In the genomic region with DNA sequence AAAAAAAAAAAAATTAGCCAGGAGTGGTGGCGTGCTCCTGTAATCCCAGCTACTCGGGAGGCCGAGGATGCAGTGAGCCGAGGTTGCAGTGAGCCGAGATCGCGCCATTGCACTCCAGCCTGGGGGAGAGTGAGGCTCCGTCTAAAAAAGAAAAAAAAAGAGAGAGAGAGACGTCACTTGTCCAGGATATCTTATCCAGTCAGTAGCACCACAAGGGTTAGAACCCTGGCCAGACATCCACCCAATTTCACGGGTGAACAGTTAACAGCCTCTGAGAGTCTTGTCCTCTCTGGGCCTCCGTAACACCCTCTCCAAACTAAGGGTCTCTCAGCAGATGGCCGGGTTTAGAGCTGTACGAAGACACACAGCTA, we compare ENCODE assay signal across 8 cellular contexts. TPM values are rescaled to one million over a fixed set of nuclear protein-coding genes. Genes with fewer than 3 reads are reported as not detected.
DNase-seq lines count a peak whose midpoint lies in the region; ATAC-seq and TF ChIP-seq lines count a peak whose summit lies in the region.

No MANE protein-coding gene starts in this region.

- no peaks in the 10 kb centered on the region for H3K9me3 ChIP-seq in BLaER1 treated with 17β-estradiol and CSF1 and Interleukin-3, amounts not matched to agents 10 nM and 100 nM (replicated peaks in 1 of 11)

- H3K27me3 ChIP-seq in BLaER1 treated with 17β-estradiol and CSF1 and Interleukin-3, amounts not matched to agents 10 nM and 100 nM, result no peaks in the 10 kb centered on the region
- H3K27me3 ChIP-seq in HL-60 (ENCODE audit: insufficient read depth, poor library complexity, severe bottlenecking), result no peaks in the 10 kb centered on the region

- H3K9me3 Mint-ChIP-seq in natural killer cell treated with Interleukin-12 subunit alpha and Interleukin-12 subunit beta and Interleukin-15 and Interleukin-18, amount 100 ng/mL, for 72 hours, result no peaks in the 10 kb centered on the region

- H4K20me1 ChIP-seq in BLaER1 treated with 17β-estradiol and CSF1 and Interleukin-3, amounts not matched to agents 10 nM and 100 nM, result peaks cover 35 to 40% (median 39%) of the 10 kb centered on the region in 11 experiments; a peak in 21 of 22 replicates

- TF ChIP-seq CTCF in HL-60 (IDR thresholded peaks at IDR 0.05; ENCODE audit: insufficient read depth, low read length), result no peak

- H3K27ac Mint-ChIP-seq in natural killer cell treated with Interleukin-12 subunit alpha and Interleukin-12 subunit beta and Interleukin-15 and Interleukin-18, amount 100 ng/mL, for 72 hours, result peak overlapping the region; percentile 96

- DNase-seq in HL-60 (ENCODE audit: low read depth in 1 of 2, low spot score in 1 of 2) (no peak), NCI-H1417 treated with DMSO at 0.1 percent for 48 hours (lab: John Stamatoyannopoulos, UW) (no peak), iPS-NIHi7 (ENCODE audit: extremely low spot score) (no peak), occipital lobe (lab: John Stamatoyannopoulos, UW) (no peak)
- DNase-seq in natural killer cell treated with Interleukin-12 subunit alpha and Interleukin-12 subunit beta and Interleukin-15 and Interleukin-18, amount 100 ng/mL, for 72 hours (ENCODE audit: low spot score), result no peak
- no peak for DNase-seq in stimulated activated CD4-positive, alpha-beta T cell treated with anti-CD3 and anti-CD28 coated beads, Interleukin-2, amount 100 ng/mL, for 24 hours

- H3K36me3 ChIP-seq in BLaER1 treated with 17β-estradiol and CSF1 and Interleukin-3, amounts not matched to agents 10 nM and 100 nM, result peaks cover 0 to 33% (median 17%) of the 10 kb centered on the region in 11 experiments; a peak in 14 of 22 replicates

- H3K4me2 ChIP-seq in BLaER1 treated with 17β-estradiol and CSF1 and Interleukin-3, amounts not matched to agents 10 nM and 100 nM, result peak overlapping the region; percentile 75 to 92 (median 86)

- H3K4me1 Mint-ChIP-seq in natural killer cell treated with Interleukin-12 subunit alpha and Interleukin-12 subunit beta and Interleukin-15 and Interleukin-18, amount 100 ng/mL, for 72 hours (ENCODE audit: low read depth in 2 of 2), result peaks cover 36 to 41% of the 10 kb centered on the region in 2 donors

- H3K4me3 Mint-ChIP-seq in natural killer cell treated with Interleukin-12 subunit alpha and Interleukin-12 subunit beta and Interleukin-15 and Interleukin-18, amount 100 ng/mL, for 72 hours, result peak overlapping the region; percentile 97

- H3K27me3 Mint-ChIP-seq in natural killer cell treated with Interleukin-12 subunit alpha and Interleukin-12 subunit beta and Interleukin-15 and Interleukin-18, amount 100 ng/mL, for 72 hours, result no peaks in the 10 kb centered on the region

- peaks cover 44 to 63% (median 53%) of the 10 kb centered on the region in 10 experiments for H3K4me1 ChIP-seq in BLaER1 treated with 17β-estradiol and CSF1 and Interleukin-3, amounts not matched to agents 10 nM and 100 nM

- H3K9ac ChIP-seq in BLaER1 treated with 17β-estradiol and CSF1 and Interleukin-3, amounts not matched to agents 10 nM and 100 nM, result peak overlapping the region; percentile 90 to 99 (median 96)

- no peak for ATAC-seq in natural killer cell treated with Interleukin-12 subunit alpha and Interleukin-12 subunit beta and Interleukin-15 and Interleukin-18, amount 100 ng/mL, for 72 hours

- H3K4me3 ChIP-seq in BLaER1 treated with 17β-estradiol and CSF1 and Interleukin-3, amounts not matched to agents 10 nM and 100 nM, result peak overlapping the region; percentile 89 to 99 (median 97)
- peak overlapping the region; percentile 94 for H3K4me3 ChIP-seq in HL-60 (replicated peaks; ENCODE audit: insufficient read depth, low read length)

- peak overlapping the region; percentile 84 to 99 (median 94) for H3K27ac ChIP-seq in BLaER1 treated with 17β-estradiol and CSF1 and Interleukin-3, amounts not matched to agents 10 nM and 100 nM
- H3K27ac ChIP-seq in HL-60 (replicated peaks), result peak overlapping the region; percentile 96
- peak overlapping the region; percentile 98 for H3K27ac ChIP-seq in cingulate gyrus (ENCODE audit: low read depth, low read length)

- H3K36me3 Mint-ChIP-seq in natural killer cell treated with Interleukin-12 subunit alpha and Interleukin-12 subunit beta and Interleukin-15 and Interleukin-18, amount 100 ng/mL, for 72 hours, result no peaks in the 10 kb centered on the region

RNA-seq across cellular contexts. Expression of a gene that starts 0.9 kb away (rescaled TPM):
- 100 to 1,000 TPM in 1 of 2 donors, 10 to 100 TPM in 1; 90.9 to 116 TPM for total RNA-seq in natural killer cell treated with Interleukin-12 subunit alpha and Interleukin-12 subunit beta and Interleukin-15 and Interleukin-18, amount 100 ng/mL, for 72 hours
- total RNA-seq in occipital lobe, result 27.5 TPM

RNA-seq across cellular contexts. Expression of a gene that starts 8.4 kb away (rescaled TPM):
- 1 to 10 TPM in 1 of 2 donors, not detected in 1; 4.6 TPM for total RNA-seq in natural killer cell treated with Interleukin-12 subunit alpha and Interleukin-12 subunit beta and Interleukin-15 and Interleukin-18, amount 100 ng/mL, for 72 hours
- total RNA-seq in occipital lobe, result 1.4 TPM

RNA-seq across cellular contexts. Expression of a gene that starts 12.2 kb away (rescaled TPM):
- not detected for total RNA-seq in natural killer cell treated with Interleukin-12 subunit alpha and Interleukin-12 subunit beta and Interleukin-15 and Interleukin-18, amount 100 ng/mL, for 72 hours
- total RNA-seq in occipital lobe, result not detected

RNA-seq across cellular contexts. Expression of a gene that starts 39.9 kb away (rescaled TPM):
- not detected for total RNA-seq in natural killer cell treated with Interleukin-12 subunit alpha and Interleukin-12 subunit beta and Interleukin-15 and Interleukin-18, amount 100 ng/mL, for 72 hours
- total RNA-seq in occipital lobe, result 5.3 TPM

RNA-seq across cellular contexts. Expression of a gene that starts 47.0 kb away (rescaled TPM):
- total RNA-seq in natural killer cell treated with Interleukin-12 subunit alpha and Interleukin-12 subunit beta and Interleukin-15 and Interleukin-18, amount 100 ng/mL, for 72 hours, result 10 to 100 TPM; 47.0 to 81.6 TPM
- 0.62 TPM for total RNA-seq in occipital lobe
